ENCODE assay signal across 35 cellular contexts in genomic region chr2:10581990-10582389, GRCh38.
"Had no signal": no experiment of that assay in that cellular context is flagged by ENCODE, and none has a peak within 500 bp of the region (broad histone marks: within the 10 kb centered on the region; RNA-seq: fewer than 3 reads in every experiment).

No MANE protein-coding gene starts in this region.

- H3K36me3 ChIP-seq: brain microvascular endothelial cell, breast epithelium had no signal

- H3K27me3 ChIP-seq: adrenal gland, body of pancreas, brain microvascular endothelial cell, breast epithelium had no signal

- H3K27me3 Mint-ChIP-seq: activated CD4-positive, alpha-beta memory T cell treated with anti-CD3 and anti-CD28 coated beads, Interleukin-2, amount 10 ng/mL, durations not matched to agents 7 days and 5 days; activated CD4-positive, alpha-beta T cell treated with anti-CD3 and anti-CD28 coated beads for 36 hours; activated CD4-positive, alpha-beta T cell treated with anti-CD3 and anti-CD28 coated beads, Interleukin-2, amount 10 ng/mL, durations not matched to agents 7 days and 5 days; activated CD8-positive, alpha-beta memory T cell treated with anti-CD3 and anti-CD28 coated beads, Interleukin-2, amount 10 ng/mL, durations not matched to agents 7 days and 5 days; activated naive CD8-positive, alpha-beta T cell treated with anti-CD3 and anti-CD28 coated beads for 36 hours; activated T-cell treated with anti-CD3 and anti-CD28 coated beads, Interleukin-2, amount 50 U/mL, for 24 hours had no signal

- H3K27ac Mint-ChIP-seq: activated CD4-positive, alpha-beta memory T cell treated with anti-CD3 and anti-CD28 coated beads, Interleukin-2, amount 10 ng/mL, durations not matched to agents 7 days and 5 days; activated CD4-positive, alpha-beta T cell treated with anti-CD3 and anti-CD28 coated beads for 36 hours; activated CD4-positive, alpha-beta T cell treated with anti-CD3 and anti-CD28 coated beads, Interleukin-2, amount 10 ng/mL, durations not matched to agents 7 days and 5 days; activated CD8-positive, alpha-beta memory T cell treated with anti-CD3 and anti-CD28 coated beads, Interleukin-2, amount 10 ng/mL, durations not matched to agents 7 days and 5 days; activated CD8-positive, alpha-beta T cell treated with anti-CD3 and anti-CD28 coated beads, Interleukin-2, amount 10 ng/mL, durations not matched to agents 7 days and 5 days; activated naive CD4-positive, alpha-beta T cell treated with anti-CD3 and anti-CD28 coated beads for 36 hours; activated naive CD8-positive, alpha-beta T cell treated with anti-CD3 and anti-CD28 coated beads for 36 hours; activated T-cell treated with anti-CD3 and anti-CD28 coated beads, Interleukin-2, amount 50 U/mL, for 24 hours; activated T-helper 2 cell treated with anti-CD3 and anti-CD28 coated beads, Interferon-gamma antibody, Interleukin-2, Interleukin-4, amounts not matched to agents 10 μg/mL and 5 μg/mL and 100 μg/mL, durations not matched to agents 14 hours and 24 hours and 36 hours; T-helper 1 cell treated with Interleukin-12 subunit alpha and Interleukin-12 subunit beta and Interleukin-4 antibody, amounts not matched to agents 30 μg/mL and 1 μg/mL, for 36 hours; T-helper 2 cell treated with Interferon-gamma antibody and Interleukin-4, amounts not matched to agents 5 μg/mL and 100 μg/mL, for 36 hours had no signal

- DNase-seq: activated CD4-positive, alpha-beta memory T cell treated with anti-CD3 and anti-CD28 coated beads, Interleukin-2, amount 10 ng/mL, durations not matched to agents 7 days and 5 days; activated CD4-positive, alpha-beta T cell treated with anti-CD3 and anti-CD28 coated beads for 1 hour; activated CD4-positive, alpha-beta T cell treated with anti-CD3 and anti-CD28 coated beads for 36 hours; activated CD4-positive, alpha-beta T cell treated with anti-CD3 and anti-CD28 coated beads for 48 hours; activated CD4-positive, alpha-beta T cell treated with anti-CD3 and anti-CD28 coated beads, Interleukin-2, amount 10 ng/mL, durations not matched to agents 7 days and 5 days; activated CD4-positive, alpha-beta T cell treated with anti-CD3 and anti-CD28 coated beads, Interleukin-2, amount 50 U/mL, for 48 hours; activated CD4-positive, CD25-positive, alpha-beta regulatory T cell; activated CD8-positive, alpha-beta memory T cell treated with anti-CD3 and anti-CD28 coated beads for 24 hours; activated CD8-positive, alpha-beta memory T cell treated with anti-CD3 and anti-CD28 coated beads, Interleukin-2, amount 10 ng/mL, durations not matched to agents 7 days and 5 days; activated CD8-positive, alpha-beta memory T cell treated with anti-CD3 and anti-CD28 coated beads, Interleukin-2, amount 50 U/mL, for 48 hours; activated CD8-positive, alpha-beta T cell treated with anti-CD3 and anti-CD28 coated beads, Interleukin-2, amount 10 ng/mL, durations not matched to agents 7 days and 5 days; activated effector memory CD4-positive, alpha-beta T cell treated with Interleukin-2 at 50 U/mL for 16 hours; activated gamma-delta T cell; activated naive CD4-positive, alpha-beta T cell; activated naive CD4-positive, alpha-beta T cell treated with anti-CD3 and anti-CD28 coated beads for 36 hours; activated naive CD4-positive, alpha-beta T cell treated with anti-CD3 and anti-CD28 coated beads, Interleukin-2, amount 50 U/mL, for 16 hours; activated naive CD8-positive, alpha-beta T cell treated with anti-CD3 and anti-CD28 coated beads for 36 hours; activated T-cell treated with anti-CD3 and anti-CD28 coated beads, Interleukin-2, amount 50 U/mL, for 24 hours; activated T-cell treated with anti-CD3 and anti-CD28 coated beads, Interleukin-2, amount 50 U/mL, for 48 hours; adrenal gland; amniotic stem cell; aorta; body of pancreas; brain microvascular endothelial cell; central memory CD4-positive, alpha-beta T cell; T-helper 1 cell; T-helper 2 cell; T-helper 9 cell had no signal

- H3K4me3 Mint-ChIP-seq: activated CD4-positive, alpha-beta memory T cell treated with anti-CD3 and anti-CD28 coated beads, Interleukin-2, amount 10 ng/mL, durations not matched to agents 7 days and 5 days; activated CD4-positive, alpha-beta T cell treated with anti-CD3 and anti-CD28 coated beads for 36 hours; activated CD4-positive, alpha-beta T cell treated with anti-CD3 and anti-CD28 coated beads, Interleukin-2, amount 10 ng/mL, durations not matched to agents 7 days and 5 days; activated CD8-positive, alpha-beta memory T cell treated with anti-CD3 and anti-CD28 coated beads, Interleukin-2, amount 10 ng/mL, durations not matched to agents 7 days and 5 days; activated CD8-positive, alpha-beta T cell treated with anti-CD3 and anti-CD28 coated beads, Interleukin-2, amount 10 ng/mL, durations not matched to agents 7 days and 5 days; activated naive CD4-positive, alpha-beta T cell treated with anti-CD3 and anti-CD28 coated beads for 36 hours; activated naive CD8-positive, alpha-beta T cell treated with anti-CD3 and anti-CD28 coated beads for 36 hours; activated T-cell treated with anti-CD3 and anti-CD28 coated beads, Interleukin-2, amount 50 U/mL, for 24 hours; T-helper 1 cell treated with Interleukin-12 subunit alpha and Interleukin-12 subunit beta and Interleukin-4 antibody, amounts not matched to agents 30 μg/mL and 1 μg/mL, for 36 hours; T-helper 2 cell treated with Interferon-gamma antibody and Interleukin-4, amounts not matched to agents 5 μg/mL and 100 μg/mL, for 36 hours had no signal

- H3K4me1 Mint-ChIP-seq: activated CD4-positive, alpha-beta memory T cell treated with anti-CD3 and anti-CD28 coated beads, Interleukin-2, amount 10 ng/mL, durations not matched to agents 7 days and 5 days had no signal

- H3K4me1 ChIP-seq: adrenal gland, body of pancreas, breast epithelium had no signal

- ATAC-seq: activated CD4-positive, alpha-beta T cell treated with anti-CD3 and anti-CD28 coated beads for 36 hours; activated CD4-positive, CD25-positive, alpha-beta regulatory T cell treated with anti-CD3 and anti-CD28 coated beads, Interleukin-2, amount 50 U/mL, for 24 hours; activated CD8-positive, alpha-beta memory T cell treated with anti-CD3 and anti-CD28 coated beads, Interleukin-2, amount 10 ng/mL, durations not matched to agents 7 days and 5 days; activated CD8-positive, alpha-beta T cell treated with anti-CD3 and anti-CD28 coated beads, Interleukin-2, amount 10 ng/mL, durations not matched to agents 7 days and 5 days; activated naive CD4-positive, alpha-beta T cell treated with anti-CD3 and anti-CD28 coated beads, Interleukin-2, amount 50 U/mL, for 72 hours; body of pancreas had no signal

- H3K4me3 ChIP-seq: adrenal gland, body of pancreas, breast epithelium had no signal

- H3K9me3 Mint-ChIP-seq: activated CD4-positive, alpha-beta memory T cell treated with anti-CD3 and anti-CD28 coated beads, Interleukin-2, amount 10 ng/mL, durations not matched to agents 7 days and 5 days; activated CD4-positive, alpha-beta T cell treated with anti-CD3 and anti-CD28 coated beads, Interleukin-2, amount 10 ng/mL, durations not matched to agents 7 days and 5 days; activated naive CD4-positive, alpha-beta T cell treated with anti-CD3 and anti-CD28 coated beads for 36 hours; activated naive CD4-positive, alpha-beta T cell treated with anti-CD3 and anti-CD28 coated beads, Interleukin-2, amount 50 U/mL, for 72 hours; activated naive CD8-positive, alpha-beta T cell treated with anti-CD3 and anti-CD28 coated beads for 36 hours; activated T-cell treated with anti-CD3 and anti-CD28 coated beads, Interleukin-2, amount 50 U/mL, for 24 hours; activated T-helper 2 cell treated with anti-CD3 and anti-CD28 coated beads, Interferon-gamma antibody, Interleukin-2, Interleukin-4, amounts not matched to agents 10 μg/mL and 5 μg/mL and 100 μg/mL, durations not matched to agents 14 hours and 24 hours and 36 hours; T-helper 1 cell treated with Interleukin-12 subunit alpha and Interleukin-12 subunit beta and Interleukin-4 antibody, amounts not matched to agents 30 μg/mL and 1 μg/mL, for 36 hours; T-helper 2 cell treated with Interferon-gamma antibody and Interleukin-4, amounts not matched to agents 5 μg/mL and 100 μg/mL, for 36 hours had no signal

- H3K9me3 ChIP-seq: adrenal gland, body of pancreas, breast epithelium had no signal

- H3K27ac ChIP-seq: adrenal gland, body of pancreas, brain microvascular endothelial cell, breast epithelium, VCaP had no signal
